Comparison of ENCODE assay signal across 31 cellular contexts in genomic region chr1:236091933-236092318, GRCh38.
"Had no signal": no experiment of that assay in that cellular context is flagged by ENCODE, and none has a peak within 500 bp of the region (broad histone marks: within the 10 kb centered on the region; RNA-seq: fewer than 3 reads in every experiment).

No MANE protein-coding gene starts in this region.

- H3K36me3 ChIP-seq: left ventricle myocardium inferior, sigmoid colon, thoracic aorta, vagina had no signal

- H3K4me1 ChIP-seq: body of pancreas, vagina had no signal

- DNase-seq: activated B cell treated with CpG ODN at 0.5 μM for 24 hours; activated CD4-positive, alpha-beta T cell treated with anti-CD3 and anti-CD28 coated beads for 36 hours; activated CD4-positive, alpha-beta T cell treated with anti-CD3 and anti-CD28 coated beads, Interleukin-2, amount 50 U/mL, for 4 hours; activated CD8-positive, alpha-beta memory T cell treated with anti-CD3 and anti-CD28 coated beads for 24 hours; activated CD8-positive, alpha-beta memory T cell treated with anti-CD3 and anti-CD28 coated beads, Interleukin-2, amount 50 U/mL, for 48 hours; activated naive CD4-positive, alpha-beta T cell treated with anti-CD3 and anti-CD28 coated beads for 36 hours; activated naive CD8-positive, alpha-beta T cell treated with anti-CD3 and anti-CD28 coated beads, Interleukin-2, amount 10 ng/mL, durations not matched to agents 7 days and 5 days; activated T-cell treated with anti-CD3 and anti-CD28 coated beads, Interleukin-2, amount 50 U/mL, for 4 hours; amniotic stem cell; body of pancreas; caudate nucleus; effector CD4-positive, alpha-beta T cell; erythroblast; glutamatergic neuron; hippocampal formation; kidney glomerular epithelial cell; left ventricle myocardium inferior; mucosa of descending colon; occipital lobe; stimulated activated CD4-positive, alpha-beta T cell treated with anti-CD3 and anti-CD28 coated beads, Interleukin-2, amount 100 ng/mL, for 48 hours; stimulated activated CD8-positive, alpha-beta memory T cell treated with anti-CD3 and anti-CD28 coated beads, Interleukin-4, amount 100 ng/mL, for 48 hours; stimulated activated naive B cell treated with anti-CD40 and anti-IgM and Interleukin-4, amounts not matched to agents 10 μg/mL and 1 μg/mL and 100 μg/mL, for 72 hours; T-helper 17 cell had no signal

- H3K4me3 Mint-ChIP-seq: activated B cell treated with CpG ODN at 0.5 μM for 24 hours; activated CD4-positive, alpha-beta T cell treated with anti-CD3 and anti-CD28 coated beads for 36 hours; activated naive CD4-positive, alpha-beta T cell treated with anti-CD3 and anti-CD28 coated beads for 36 hours; activated naive CD8-positive, alpha-beta T cell treated with anti-CD3 and anti-CD28 coated beads, Interleukin-2, amount 10 ng/mL, durations not matched to agents 7 days and 5 days; activated T-cell treated with anti-CD3 and anti-CD28 coated beads, Interleukin-2, amount 50 U/mL, for 4 hours; dendritic cell treated with granulocyte-macrophage colony-stimulating factor and Interleukin-4, amounts not matched to agents 40 ng/mL and 50 ng/mL, for 4 days; stimulated activated naive B cell treated with anti-CD40 and anti-IgM and Interleukin-4, amounts not matched to agents 10 μg/mL and 1 μg/mL and 100 μg/mL, for 72 hours; T-helper 17 cell; type B pancreatic cell had no signal

- FAIRE-seq: endometrium, frontal cortex had no signal

- ATAC-seq: activated CD4-positive, alpha-beta T cell treated with anti-CD3 and anti-CD28 coated beads for 36 hours; activated T-cell treated with anti-CD3 and anti-CD28 coated beads, Interleukin-2, amount 50 U/mL, for 4 hours; body of pancreas; mucosa of descending colon; stimulated activated naive B cell treated with anti-CD40 and anti-IgM and Interleukin-4, amounts not matched to agents 10 μg/mL and 1 μg/mL and 100 μg/mL, for 72 hours; T-helper 17 cell had no signal

- H3K4me1 Mint-ChIP-seq: activated B cell treated with CpG ODN at 0.5 μM for 24 hours; activated CD4-positive, alpha-beta T cell treated with anti-CD3 and anti-CD28 coated beads for 36 hours; activated naive CD8-positive, alpha-beta T cell treated with anti-CD3 and anti-CD28 coated beads, Interleukin-2, amount 10 ng/mL, durations not matched to agents 7 days and 5 days; stimulated activated naive B cell treated with anti-CD40 and anti-IgM and Interleukin-4, amounts not matched to agents 10 μg/mL and 1 μg/mL and 100 μg/mL, for 72 hours; T-helper 17 cell had no signal

- H3K9me3 ChIP-seq: body of pancreas had no signal

- H3K27ac ChIP-seq: body of pancreas, left ventricle myocardium inferior, thoracic aorta, vagina had no signal

- H3K27me3 ChIP-seq: body of pancreas, sigmoid colon, vagina had no signal

- H3K4me3 ChIP-seq: body of pancreas, left ventricle myocardium inferior, mucosa of descending colon, sigmoid colon, thoracic aorta, vagina had no signal

- H3K27ac Mint-ChIP-seq: activated B cell treated with CpG ODN at 0.5 μM for 24 hours; activated CD4-positive, alpha-beta T cell treated with anti-CD3 and anti-CD28 coated beads for 36 hours; activated naive CD4-positive, alpha-beta T cell treated with anti-CD3 and anti-CD28 coated beads for 36 hours; activated naive CD8-positive, alpha-beta T cell treated with anti-CD3 and anti-CD28 coated beads, Interleukin-2, amount 10 ng/mL, durations not matched to agents 7 days and 5 days; activated T-helper 2 cell treated with anti-CD3 and anti-CD28 coated beads, Interferon-gamma antibody, Interleukin-2, Interleukin-4, amounts not matched to agents 10 μg/mL and 5 μg/mL and 100 μg/mL, durations not matched to agents 14 hours and 24 hours and 36 hours; dendritic cell treated with granulocyte-macrophage colony-stimulating factor and Interleukin-4, amounts not matched to agents 40 ng/mL and 50 ng/mL, for 4 days; stimulated activated naive B cell treated with anti-CD40 and anti-IgM and Interleukin-4, amounts not matched to agents 10 μg/mL and 1 μg/mL and 100 μg/mL, for 72 hours; T-helper 17 cell; type B pancreatic cell had no signal

- H3K9me3 Mint-ChIP-seq: type B pancreatic cell had no signal

- H3K27me3 Mint-ChIP-seq: type B pancreatic cell had no signal

- H3K36me3 Mint-ChIP-seq: type B pancreatic cell had no signal
